9 cellular contexts compared by ENCODE assay signal in the genomic region with DNA sequence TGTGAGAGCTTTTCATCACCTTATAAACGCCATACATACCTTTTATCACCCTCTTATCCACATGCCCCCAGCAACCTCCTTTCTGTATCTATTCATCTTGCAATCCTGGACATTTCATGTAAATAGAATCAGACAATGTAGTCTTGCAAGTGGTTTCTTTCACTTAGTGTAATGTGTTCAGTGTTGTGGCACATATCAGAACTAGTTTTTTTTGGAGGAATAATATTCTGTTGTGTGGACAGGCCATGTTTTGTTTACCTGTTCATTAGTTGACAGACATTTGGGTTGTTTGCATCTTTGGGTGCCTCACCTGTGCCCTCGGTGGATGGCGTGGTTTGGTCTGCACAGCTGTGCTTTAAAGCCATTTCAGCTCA. TPM values are rescaled to one million over a fixed set of nuclear protein-coding genes. Genes with fewer than 3 reads are reported as not detected.
DNase-seq lines count a peak whose midpoint lies in the region; ATAC-seq and TF ChIP-seq lines count a peak whose summit lies in the region.
"Had no signal": no experiment of that assay in that cellular context is flagged by ENCODE, and none has a peak within 500 bp of the region (broad histone marks: within the 10 kb centered on the region; RNA-seq: fewer than 3 reads in every experiment).

No MANE protein-coding gene starts in this region.

- H3K9me3 ChIP-seq in left ventricle myocardium inferior (replicated peaks) (no peaks in the 10 kb centered on the region), breast epithelium (no peaks in the 10 kb centered on the region), vagina (no peaks in the 10 kb centered on the region)

- H3K4me3 ChIP-seq in left ventricle myocardium inferior (peak overlapping the region; percentile 91), breast epithelium (peak overlapping the region; percentile 94 to 100 (median 100)), vagina (peak overlapping the region; percentile 85 to 99)

- no peak for TF ChIP-seq POLR2A in breast epithelium (IDR thresholded peaks at IDR 0.05)
- no peak for TF ChIP-seq POLR2A in vagina (IDR thresholded peaks at IDR 0.05)

- no peaks in the 10 kb centered on the region for H3K27me3 ChIP-seq in left ventricle myocardium inferior (ENCODE audit: low read depth)
- H3K27me3 ChIP-seq in breast epithelium, result no peaks in the 10 kb centered on the region
- H3K27me3 ChIP-seq in vagina, result no peaks in the 10 kb centered on the region

- H3K4me1 Mint-ChIP-seq in mesothelial cell of epicardium, result peaks cover 36% of the 10 kb centered on the region

- intact Hi-C loops in left ventricle myocardium inferior (cut with micrococcal nuclease) (no loop called here), Right ventricle myocardium inferior (cut with DNase I) (no loop called here), breast epithelium (cut with DNase I; ENCODE audit: low total_unique reads) (no loop called here), vagina (cut with DNase I) (no loop called here)

- peak overlapping the region; percentile 99 for H3K27ac Mint-ChIP-seq in mesothelial cell of epicardium

- no peaks in the 10 kb centered on the region for H3K27me3 Mint-ChIP-seq in mesothelial cell of epicardium (ENCODE audit: low read depth)

- H3K4me1 ChIP-seq in left ventricle myocardium inferior (peaks cover 96% of the 10 kb centered on the region), breast epithelium (peaks cover 19 to 24% of the 10 kb centered on the region in 2 donors), vagina (peaks cover 82% of the 10 kb centered on the region)

- DNase-seq in left ventricle myocardium inferior, result no peak
- no peak for DNase-seq in Right ventricle myocardium inferior (ENCODE audit: missing footprints)
- DNase-seq in breast epithelium (ENCODE audit: low spot score in 2 of 2), result no peak
- no peak for DNase-seq in mesothelial cell of epicardium (ENCODE audit: low spot score in 2 of 2, unreplicated experiment in 2 of 2)
- no peak for DNase-seq in vagina (ENCODE audit: extremely low spot score in 2 of 2)
- no peak for DNase-seq in DMS 273 (lab: John Stamatoyannopoulos, UW; ENCODE audit: unreplicated experiment)

- peak overlapping the region; percentile 98 for H3K27ac ChIP-seq in left ventricle myocardium inferior (replicated peaks)
- H3K27ac ChIP-seq in breast epithelium, result peak overlapping the region; percentile 41 to 100
- H3K27ac ChIP-seq in vagina, result peak overlapping the region; percentile 99

- ATAC-seq in Right ventricle myocardium inferior (no peak), HG03442 (IDR thresholded peaks at IDR 0.05; ENCODE audit: unreplicated experiment) (no peak), GM19467 (IDR thresholded peaks at IDR 0.05; ENCODE audit: unreplicated experiment) (no peak)

- TF ChIP-seq CTCF in left ventricle myocardium inferior (IDR thresholded peaks at IDR 0.05; ENCODE audit: borderline replicate concordance), result no peak
- no peak for TF ChIP-seq CTCF in breast epithelium (IDR thresholded peaks at IDR 0.05)
- no peak for TF ChIP-seq CTCF in mesothelial cell of epicardium (IDR thresholded peaks at IDR 0.05; ENCODE audit: unreplicated experiment)
- TF ChIP-seq CTCF in vagina (IDR thresholded peaks at IDR 0.05), result no peak

- peaks cover 53% of the 10 kb centered on the region for H3K36me3 ChIP-seq in left ventricle myocardium inferior
- H3K36me3 ChIP-seq in breast epithelium, result peaks cover 20% of the 10 kb centered on the region
- peaks cover 0 to 47% of the 10 kb centered on the region in 2 donors for H3K36me3 ChIP-seq in vagina

- peak overlapping the region; percentile 97 for H3K4me3 Mint-ChIP-seq in mesothelial cell of epicardium

- H3K36me3 Mint-ChIP-seq in mesothelial cell of epicardium, result peaks cover 19% of the 10 kb centered on the region

- H3K9me3 Mint-ChIP-seq in mesothelial cell of epicardium, result no peaks in the 10 kb centered on the region

RNA-seq across cellular contexts. Expression of gene SQSTM1, which starts 1.3 kb away (rescaled TPM):
- total RNA-seq in left ventricle myocardium inferior (438 TPM), Right ventricle myocardium inferior (407 TPM), breast epithelium (100 to 1,000 TPM; 407 to 695 (median 462) TPM), mesothelial cell of epicardium (145 to 149 TPM (median 146 TPM) in 3 replicates), vagina (373 TPM)

RNA-seq across cellular contexts. Expression of gene MGAT4B, which starts 15.4 kb away (rescaled TPM):
- 98.7 TPM for total RNA-seq in left ventricle myocardium inferior
- 98.9 TPM for total RNA-seq in Right ventricle myocardium inferior
- total RNA-seq in breast epithelium, result 10 to 100 TPM; 43.0 to 73.7 (median 54.6) TPM
- total RNA-seq in mesothelial cell of epicardium, result 131 to 133 TPM (median 131 TPM) in 3 replicates
- 95.5 TPM for total RNA-seq in vagina

RNA-seq across cellular contexts. Expression of gene LTC4S, which starts 28.3 kb away (rescaled TPM):
- total RNA-seq in left ventricle myocardium inferior (10.9 TPM), Right ventricle myocardium inferior (10.3 TPM), breast epithelium (1 to 10 TPM; 3.8 to 8.8 (median 6.7) TPM), mesothelial cell of epicardium (4.7 to 5.2 TPM (median 5.0 TPM) in 3 replicates), vagina (10.6 TPM)
- total RNA-seq: M059J had no signal

RNA-seq across cellular contexts. Expression of gene MRNIP, which starts 36.6 kb away (rescaled TPM):
- 13.1 TPM for total RNA-seq in left ventricle myocardium inferior
- total RNA-seq in Right ventricle myocardium inferior, result 12.2 TPM
- total RNA-seq in breast epithelium, result 10 to 100 TPM; 32.3 to 67.2 (median 48.8) TPM
- total RNA-seq in mesothelial cell of epicardium, result 44.1 to 48.2 TPM (median 47.0 TPM) in 3 replicates
- 53.8 TPM for total RNA-seq in vagina
